Comparison of ENCODE assay signal across 8 cellular contexts in the genomic region with DNA sequence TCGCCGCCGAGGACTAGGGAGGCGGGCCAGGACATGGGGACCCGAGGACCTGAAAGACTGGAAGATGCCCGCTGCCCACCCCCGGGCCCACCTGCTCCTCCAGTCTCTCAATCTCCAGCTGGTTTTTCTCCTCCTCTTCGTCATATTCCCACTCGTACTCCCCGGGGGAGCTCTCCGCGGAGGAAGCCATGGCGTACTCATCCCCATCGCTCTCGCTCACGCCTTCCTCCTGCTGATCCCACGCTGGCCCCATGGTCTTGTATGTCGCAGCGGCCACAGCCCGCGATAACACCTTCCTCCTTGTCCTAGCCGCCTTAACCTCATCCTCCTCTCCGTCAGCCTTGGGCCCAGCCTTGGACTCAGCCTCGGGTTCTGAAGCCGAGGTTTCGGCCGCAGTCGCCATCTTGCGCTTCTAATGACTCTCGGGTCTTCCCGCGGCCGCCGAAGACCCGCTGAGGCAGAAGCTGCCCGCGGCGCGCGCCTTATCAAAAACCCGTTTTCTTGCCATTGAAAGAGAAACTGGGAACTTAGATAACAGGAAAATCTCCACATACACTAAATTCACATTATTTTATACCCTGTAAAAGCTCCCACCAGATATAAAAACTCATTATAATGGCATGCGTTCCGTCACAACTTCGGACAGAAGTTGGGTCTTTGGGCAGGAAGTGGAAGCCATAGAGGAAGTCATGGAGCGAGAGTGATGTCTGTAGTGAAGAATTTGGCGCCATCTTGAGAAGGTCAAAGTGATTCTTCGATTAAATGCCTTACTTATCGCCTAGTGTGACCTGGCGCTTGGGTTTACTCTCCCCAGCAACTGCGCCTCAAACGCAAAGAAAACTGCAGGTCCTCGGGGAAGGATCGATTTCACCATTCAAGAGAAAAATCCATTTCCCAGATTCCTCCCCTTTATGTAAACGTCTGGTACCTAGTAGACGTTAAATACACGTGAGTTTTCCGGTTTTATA. TPM values are rescaled to one million over a fixed set of nuclear protein-coding genes. Genes with fewer than 3 reads are reported as not detected.
DNase-seq lines count a peak whose midpoint lies in the region; ATAC-seq and TF ChIP-seq lines count a peak whose summit lies in the region.

A gene with protein sequence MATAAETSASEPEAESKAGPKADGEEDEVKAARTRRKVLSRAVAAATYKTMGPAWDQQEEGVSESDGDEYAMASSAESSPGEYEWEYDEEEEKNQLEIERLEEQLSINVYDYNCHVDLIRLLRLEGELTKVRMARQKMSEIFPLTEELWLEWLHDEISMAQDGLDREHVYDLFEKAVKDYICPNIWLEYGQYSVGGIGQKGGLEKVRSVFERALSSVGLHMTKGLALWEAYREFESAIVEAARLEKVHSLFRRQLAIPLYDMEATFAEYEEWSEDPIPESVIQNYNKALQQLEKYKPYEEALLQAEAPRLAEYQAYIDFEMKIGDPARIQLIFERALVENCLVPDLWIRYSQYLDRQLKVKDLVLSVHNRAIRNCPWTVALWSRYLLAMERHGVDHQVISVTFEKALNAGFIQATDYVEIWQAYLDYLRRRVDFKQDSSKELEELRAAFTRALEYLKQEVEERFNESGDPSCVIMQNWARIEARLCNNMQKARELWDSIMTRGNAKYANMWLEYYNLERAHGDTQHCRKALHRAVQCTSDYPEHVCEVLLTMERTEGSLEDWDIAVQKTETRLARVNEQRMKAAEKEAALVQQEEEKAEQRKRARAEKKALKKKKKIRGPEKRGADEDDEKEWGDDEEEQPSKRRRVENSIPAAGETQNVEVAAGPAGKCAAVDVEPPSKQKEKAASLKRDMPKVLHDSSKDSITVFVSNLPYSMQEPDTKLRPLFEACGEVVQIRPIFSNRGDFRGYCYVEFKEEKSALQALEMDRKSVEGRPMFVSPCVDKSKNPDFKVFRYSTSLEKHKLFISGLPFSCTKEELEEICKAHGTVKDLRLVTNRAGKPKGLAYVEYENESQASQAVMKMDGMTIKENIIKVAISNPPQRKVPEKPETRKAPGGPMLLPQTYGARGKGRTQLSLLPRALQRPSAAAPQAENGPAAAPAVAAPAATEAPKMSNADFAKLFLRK (minus strand): TSS at position 422 of the 968 bp plus-strand sequence. CDS start 19 bp downstream, at position 403.

- peaks cover 77% of the 10 kb centered on the region for H3K79me2 ChIP-seq in PC-3 (ENCODE audit: low read length)

- CTCF ChIA-PET in PC-3 (lab: Charles Lee): no interaction called here

- no peak for TF ChIP-seq CTCF in PC-3 (conservative IDR thresholded peaks at IDR 0.05; ENCODE audit: low read depth, low read length)
- no peak for TF ChIP-seq CTCF in epithelial cell of proximal tubule (conservative IDR thresholded peaks at IDR 0.05; ENCODE audit: low read depth, low read length)
- TF ChIP-seq CTCF in mucosa of descending colon (IDR thresholded peaks at IDR 0.05): no peak

- peak within 1 kb of the TSS; percentile 92 for H3K4me2 ChIP-seq in PC-3 (ENCODE audit: low read length)

- peak within 1 kb of the TSS; percentile 74 for H3K27ac ChIP-seq in PC-3 (ENCODE audit: low read length)

- H3K4me3 ChIP-seq in PC-3 (ENCODE audit: low read length) (peak within 1 kb of the TSS; percentile 90), epithelial cell of proximal tubule (ENCODE audit: low read depth, low read length) (peak within 1 kb of the TSS; percentile 92), mucosa of descending colon (peak within 1 kb of the TSS; percentile 87)

- BruUV-seq in PC-3 (replicated peaks; lab: Mats Ljungman, UMichigan): no TSS peak

- H3K27ac Mint-ChIP-seq in IgD-negative memory B cell: peak within 1 kb of the TSS; percentile 97 to 99 (median 99)

- H2AFZ ChIP-seq in PC-3 (ENCODE audit: low read length): peak within 1 kb of the TSS; percentile 91

- intact Hi-C loops in PC-3 (cut with micrococcal nuclease) (loop anchor here (5.0 kb wide), 3 partner anchors 71 to 296 kb away; partner anchors contain the start of genes SELPLG and SSH1), mucosa of descending colon (cut with DNase I, micrococcal nuclease) (loop anchor here (5.0 to 10.0 kb wide), 3 partner anchors 56 to 534 kb away; partner anchors contain the start of genes ALKBH2 (in 1 of the 2) and UNG (in 1 of the 2))

- H3K4me1 Mint-ChIP-seq in IgD-negative memory B cell: peaks cover 31 to 41% (median 37%) of the 10 kb centered on the region in 3 donors

- H3F3A ChIP-seq in PC-3 (ENCODE audit: low read length, unreplicated experiment): peaks cover 5% of the 10 kb centered on the region

- H3K9me3 Mint-ChIP-seq in IgD-negative memory B cell: no peaks in the 10 kb centered on the region

- ATAC-seq in GM21526 (IDR thresholded peaks at IDR 0.05; ENCODE audit: low FRiP score, unreplicated experiment) (peak; percentile 32), PC-3 (peak; percentile 31), mucosa of descending colon (peak; percentile 65)

- H3K4me3 Mint-ChIP-seq in IgD-negative memory B cell: peak within 1 kb of the TSS; percentile 97 to 100 (median 100)

- H3K9ac ChIP-seq in PC-3 (ENCODE audit: low read length): peak within 1 kb of the TSS; percentile 96

- H4K20me1 ChIP-seq in PC-3 (ENCODE audit: low read length): peaks cover 26% of the 10 kb centered on the region

- POLR2A ChIA-PET in PC-3 (lab: Charles Lee; ENCODE audit: unreplicated experiment): no interaction called here

- peaks cover 33% of the 10 kb centered on the region for H3K4me1 ChIP-seq in PC-3 (ENCODE audit: insufficient read depth, low read length)
- H3K4me1 ChIP-seq in mucosa of descending colon (ENCODE audit: low read depth): peaks cover 46% of the 10 kb centered on the region

- no peaks in the 10 kb centered on the region for H3K9me2 ChIP-seq in PC-3 (replicated peaks; ENCODE audit: low read length)

- no peaks in the 10 kb centered on the region for H3K27me3 Mint-ChIP-seq in IgD-negative memory B cell

- H3K27me3 ChIP-seq in PC-3 (ENCODE audit: low read length): no peaks in the 10 kb centered on the region

- H3K36me3 Mint-ChIP-seq in IgD-negative memory B cell: peaks cover 3% of the 10 kb centered on the region

- peaks cover 32% of the 10 kb centered on the region for H3K36me3 ChIP-seq in PC-3 (ENCODE audit: low read depth, low read length)
- peaks cover 4% of the 10 kb centered on the region for H3K36me3 ChIP-seq in mucosa of descending colon (ENCODE audit: low read depth)

- DNase-seq in DMS 273 (lab: John Stamatoyannopoulos, UW; ENCODE audit: unreplicated experiment) (peak; percentile 92), PC-3 (peak; percentile 89), activated T-cell treated with anti-CD3 and anti-CD28 coated beads for 48 hours (ENCODE audit: low read depth) (peak; percentile 74), epithelial cell of proximal tubule (ENCODE audit: low read depth) (peak; percentile 84), mucosa of descending colon (peak; percentile 87 to 88 (median 88))
- peak; percentile 47 to 59 for DNase-seq in stimulated activated CD8-positive, alpha-beta memory T cell treated with anti-CD3 and anti-CD28 coated beads, Interleukin-4, amount 100 ng/mL, for 1 hour (ENCODE audit: low read depth in 2 of 2, low spot score in 1 of 2)

- H3K9me3 ChIP-seq in PC-3 (ENCODE audit: low read length): no peaks in the 10 kb centered on the region
- H3K9me3 ChIP-seq in mucosa of descending colon: no peaks in the 10 kb centered on the region

RNA-seq across cellular contexts. Expression of the gene that starts here (rescaled TPM):
- polyA plus RNA-seq in IgD-negative memory B cell: 51.9 TPM
- total RNA-seq in PC-3 (2014; rRNA removed) (148 and 165 TPM in 2 replicates), epithelial cell of proximal tubule (43.4 and 68.0 TPM in 2 replicates), mucosa of descending colon (10 to 100 TPM; 42.0 to 47.7 (median 47.6) TPM)

Comparison
In these comparisons a context has a peak if more than half of its experiments do, and no peak if none do; other contexts are left out.
1. Peak in every context shown above with its lines: DNase-seq, ATAC-seq, H3K4me3 ChIP-seq and H3K27ac ChIP-seq.